ENCODE assay signal across 15 cellular contexts in genomic region chr5:112915831-112916230, GRCh38. TPM values are rescaled to one million over a fixed set of nuclear protein-coding genes. Genes with fewer than 3 reads are reported as not detected.
DNase-seq lines count a peak whose midpoint lies in the region; ATAC-seq, FAIRE-seq and TF ChIP-seq lines count a peak whose summit lies in the region.
"Had no signal": no experiment of that assay in that cellular context is flagged by ENCODE, and none has a peak within 500 bp of the region (broad histone marks: within the 10 kb centered on the region; RNA-seq: fewer than 3 reads in every experiment).

No MANE protein-coding gene starts in this region.

- H3K36me3 ChIP-seq in HepG2 (replicated peaks in 1 of 2; ENCODE audit: control insufficient read depth in 1 of 2, insufficient read depth in 2 of 2, low read length in 2 of 2): peaks cover 5 to 36% of the 10 kb centered on the region in 2 experiments; a peak in 3 of 5 replicates

- TF ChIP-seq EP300 in HepG2 (IDR thresholded peaks at IDR 0.05; ENCODE audit: low read depth in 2 of 2, low read length in 2 of 2): no peak
- TF ChIP-seq EP300 in HepG2 (CRISPR knock-in tag; IDR thresholded peaks at IDR 0.05; ENCODE audit: borderline replicate concordance): no peak

- H3K4me3 ChIP-seq in GM12865 (ENCODE audit: low read depth, low read length): no peak overlapping the region
- H3K4me3 ChIP-seq in HepG2 (replicated peaks in 1 of 3; ENCODE audit: insufficient read depth in 1 of 3, low read depth in 2 of 3, low read length in 3 of 3): no peak overlapping the region
- H3K4me3 ChIP-seq: upper lobe of left lung had no signal

- DNase-seq in GM12865 (ENCODE audit: low read depth): peak; percentile 41
- DNase-seq in effector memory CD8-positive, alpha-beta T cell: no peak
- no peak for DNase-seq in T-helper 9 cell
- no peak for DNase-seq in NCI-H69 (lab: John Stamatoyannopoulos, UW)
- no peak for DNase-seq in HepG2 (ENCODE audit: low spot score)
- DNase-seq in D721Med (ENCODE audit: insufficient read length, low spot score): no peak
- DNase-seq: activated B cell treated with CpG ODN at 0.5 μM for 24 hours, Karpas-422, NCI-H2171, upper lobe of left lung had no signal

- POLR2A ChIA-PET in HepG2 (lab: Yijun Ruan, JAX): interaction anchor here (0.6 kb wide), 1 partner anchor 11 kb away, joined by 3 read pairs; no protein-coding TSS in a partner anchor

- TF ChIP-seq RAD21 in HepG2 (CRISPR knock-in tag; IDR thresholded peaks at IDR 0.05): no peak

- no peaks in the 10 kb centered on the region for H3K27me3 Mint-ChIP-seq in effector memory CD8-positive, alpha-beta T cell
- H3K27me3 Mint-ChIP-seq: activated B cell treated with CpG ODN at 0.5 μM for 24 hours, progenitor cell of endocrine pancreas had no signal

- peaks cover 45 to 73% of the 10 kb centered on the region in 2 donors for H3K4me1 Mint-ChIP-seq in effector memory CD8-positive, alpha-beta T cell (ENCODE audit: low read depth in 2 of 2)

- peaks cover 54% of the 10 kb centered on the region for H3K4me1 ChIP-seq in HepG2 (ENCODE audit: insufficient read depth, low read length)

- no TSS peak for BruUV-seq in HepG2 (replicated peaks; lab: Mats Ljungman, UMichigan)

- FAIRE-seq in HepG2 (lab: Jason Lieb, UNC) (no peak), D721Med (lab: Jason Lieb, UNC) (no peak)
- FAIRE-seq: frontal cortex had no signal

- WGBS in HepG2 (ENCODE audit: low lambda C conversion rate): 83% methylated on average over 1 of the region's 1 CpG

- no peak for TF ChIP-seq CTCF in GM12865 (IDR thresholded peaks at IDR 0.05; ENCODE audit: insufficient read depth, low read depth, low read length, missing control alignments)
- no peak for TF ChIP-seq CTCF in HepG2 (CRISPR knock-in tag; IDR thresholded peaks at IDR 0.05)
- TF ChIP-seq CTCF in D721Med (IDR thresholded peaks at IDR 0.05; ENCODE audit: insufficient read depth, missing control alignments): no peak

- in situ Hi-C loops in HepG2 (cut with HindIII; ENCODE audit: extremely low pct_ligation_motif_present, low pct_unique_long_range_greater_than_20kb): no loop called here

- no peaks in the 10 kb centered on the region for H3K27me3 ChIP-seq in HepG2 (ENCODE audit: control insufficient read depth in 1 of 2, insufficient read depth in 2 of 2, low read length in 2 of 2)
- H3K27me3 ChIP-seq: upper lobe of left lung had no signal

- ATAC-seq in GM19035 (IDR thresholded peaks at IDR 0.05; ENCODE audit: unreplicated experiment) (peak; percentile 59), HG03159 (IDR thresholded peaks at IDR 0.05; ENCODE audit: unreplicated experiment) (peak; percentile 50), HepG2 (no peak)
- peak; percentile 69 for ATAC-seq in effector memory CD8-positive, alpha-beta T cell (replicated peaks)
- ATAC-seq: left lobe of liver had no signal

- no peak for TF ChIP-seq POLR2A in HepG2 (IDR thresholded peaks at IDR 0.05; ENCODE audit: insufficient read depth in 1 of 2, low read depth in 2 of 2, low read length in 2 of 2)

- H3K4me3 Mint-ChIP-seq in effector memory CD8-positive, alpha-beta T cell: peak overlapping the region; percentile 5 to 62
- H3K4me3 Mint-ChIP-seq: activated B cell treated with CpG ODN at 0.5 μM for 24 hours had no signal

- peaks cover 33% of the 10 kb centered on the region for H3K79me2 ChIP-seq in HepG2 (ENCODE audit: insufficient read depth, low read length)

- H3K27ac Mint-ChIP-seq in effector memory CD8-positive, alpha-beta T cell: peak overlapping the region; percentile 9 to 61
- H3K27ac Mint-ChIP-seq: activated B cell treated with CpG ODN at 0.5 μM for 24 hours, progenitor cell of endocrine pancreas had no signal

- H3K36me3 Mint-ChIP-seq in effector memory CD8-positive, alpha-beta T cell (ENCODE audit: insufficient read depth): peaks cover 44% of the 10 kb centered on the region

- CTCF ChIA-PET in HepG2 (lab: Yijun Ruan, JAX; ENCODE audit: low intra/inter-chr PET ratio, low total read pairs): no interaction called here

- no peak overlapping the region for H3K27ac ChIP-seq in HepG2 (ENCODE audit: extremely low read length, insufficient read depth, low read length)
- H3K27ac ChIP-seq: upper lobe of left lung had no signal

- no peak overlapping the region for H2AFZ ChIP-seq in HepG2 (ENCODE audit: low read length)

- H3K9ac ChIP-seq in HepG2 (ENCODE audit: insufficient read depth, low read depth, low read length): no peak overlapping the region

- intact Hi-C loops in HepG2 (cut with micrococcal nuclease; ENCODE audit: unreplicated experiment): no loop called here

- H4K20me1 ChIP-seq in HepG2 (ENCODE audit: insufficient read depth, low read length): peaks cover 2% of the 10 kb centered on the region; the same call in 1 of the 2 replicates

- H3K9me3 ChIP-seq in HepG2 (ENCODE audit: low read length): no peaks in the 10 kb centered on the region
- H3K9me3 ChIP-seq: upper lobe of left lung had no signal

- H3K4me2 ChIP-seq in HepG2 (ENCODE audit: low read depth, low read length): no peak overlapping the region

- no peaks in the 10 kb centered on the region for H3K9me3 Mint-ChIP-seq in effector memory CD8-positive, alpha-beta T cell
- H3K9me3 Mint-ChIP-seq: activated B cell treated with CpG ODN at 0.5 μM for 24 hours had no signal

TF ChIP-seq in HepG2, 621 proteins besides CTCF, POLR2A, EP300 and RAD21 (continues in another document):
- TF ChIP-seq ZNF567 (CRISPR knock-in tag; IDR thresholded peaks at IDR 0.05; ENCODE audit: borderline replicate concordance) (no peak), RNF219 (CRISPR knock-in tag; IDR thresholded peaks at IDR 0.05) (no peak), ZNF530 (CRISPR knock-in tag; IDR thresholded peaks at IDR 0.05; ENCODE audit: low read depth) (no peak)

RNA-seq across cellular contexts. Expression of gene REEP5, which starts 6.2 kb away (rescaled TPM):
- total RNA-seq in HepG2 (2016; rRNA removed; fragmentation: Illumina TruSeq; extraction: Trizol): 26.3 and 49.4 TPM in 2 replicates
- 13.4 and 19.2 TPM in 2 replicates for total RNA-seq in HepG2 (2016; cell fraction: cytosol; rRNA removed; fragmentation: Illumina TruSeq; extraction: Trizol; ENCODE audit: low read depth)
- total RNA-seq in HepG2 (2016; cell fraction: insoluble cytoplasmic fraction; rRNA removed; fragmentation: Illumina TruSeq; extraction: Trizol): 28.3 and 50.6 TPM in 2 replicates
- total RNA-seq in HepG2 (2016; cell fraction: membrane; rRNA removed; fragmentation: Illumina TruSeq; extraction: Trizol): 14.5 and 17.4 TPM in 2 replicates
- 39.0 and 46.8 TPM in 2 replicates for total RNA-seq in HepG2 (2016; cell fraction: nucleus; rRNA removed; fragmentation: Illumina TruSeq; extraction: Trizol)
- polyA plus RNA-seq in HepG2 (2011; rRNA removed): 217 and 239 TPM in 2 replicates
- 109 and 117 TPM in 2 replicates for polyA plus RNA-seq in HepG2 (2011; cell fraction: cytosol; rRNA removed)
- 33.6 and 41.1 TPM in 2 replicates for polyA plus RNA-seq in HepG2 (2011; cell fraction: nucleus; rRNA removed)
- polyA plus RNA-seq in HepG2 (2012): 46.8 and 51.5 TPM in 2 replicates
- polyA plus RNA-seq in HepG2 (2016; cell fraction: cytosol; fragmentation: Illumina TruSeq; extraction: Trizol; ENCODE audit: low read depth): 28.6 and 31.5 TPM in 2 replicates
- polyA plus RNA-seq in HepG2 (2016; cell fraction: insoluble cytoplasmic fraction; fragmentation: Illumina TruSeq; extraction: Trizol; ENCODE audit: low read depth): 50.0 and 51.6 TPM in 2 replicates
- polyA plus RNA-seq in HepG2 (2016; cell fraction: membrane; fragmentation: Illumina TruSeq; extraction: Trizol; ENCODE audit: low read depth): 18.4 and 23.4 TPM in 2 replicates
- polyA plus RNA-seq in HepG2 (2016; cell fraction: nucleus; fragmentation: Illumina TruSeq; extraction: Trizol; ENCODE audit: insufficient read depth, low read depth): 95.9 and 120 TPM in 2 replicates
- 214 and 312 TPM in 2 replicates for polyA minus RNA-seq in HepG2 (2011; rRNA and poly(A)+ RNA removed; ENCODE audit: low replicate concordance)
- polyA minus RNA-seq in HepG2 (2011; cell fraction: cytosol; rRNA and poly(A)+ RNA removed): 57.0 and 58.9 TPM in 2 replicates
- 27.4 and 38.7 TPM in 2 replicates for polyA minus RNA-seq in HepG2 (2011; cell fraction: nucleus; rRNA and poly(A)+ RNA removed)

RNA-seq across cellular contexts. Expression of gene SRP19, which starts 54.7 kb away (rescaled TPM):
- total RNA-seq in HepG2 (2016; rRNA removed; fragmentation: Illumina TruSeq; extraction: Trizol): 143 and 214 TPM in 2 replicates
- total RNA-seq in HepG2 (2016; cell fraction: cytosol; rRNA removed; fragmentation: Illumina TruSeq; extraction: Trizol; ENCODE audit: low read depth): 62.6 and 64.2 TPM in 2 replicates
- total RNA-seq in HepG2 (2016; cell fraction: insoluble cytoplasmic fraction; rRNA removed; fragmentation: Illumina TruSeq; extraction: Trizol): 152 and 219 TPM in 2 replicates
- total RNA-seq in HepG2 (2016; cell fraction: membrane; rRNA removed; fragmentation: Illumina TruSeq; extraction: Trizol): 73.5 and 79.8 TPM in 2 replicates
- 73.5 and 78.9 TPM in 2 replicates for total RNA-seq in HepG2 (2016; cell fraction: nucleus; rRNA removed; fragmentation: Illumina TruSeq; extraction: Trizol)
- polyA plus RNA-seq in HepG2 (2011; rRNA removed): 35.1 and 46.9 TPM in 2 replicates
- 15.6 and 25.6 TPM in 2 replicates for polyA plus RNA-seq in HepG2 (2011; cell fraction: cytosol; rRNA removed)
- polyA plus RNA-seq in HepG2 (2011; cell fraction: nucleus; rRNA removed): 9.2 and 18.0 TPM in 2 replicates
- polyA plus RNA-seq in HepG2 (2012): 71.3 and 73.7 TPM in 2 replicates
- 42.9 and 50.3 TPM in 2 replicates for polyA plus RNA-seq in HepG2 (2016; cell fraction: cytosol; fragmentation: Illumina TruSeq; extraction: Trizol; ENCODE audit: low read depth)
- 225 and 263 TPM in 2 replicates for polyA plus RNA-seq in HepG2 (2016; cell fraction: insoluble cytoplasmic fraction; fragmentation: Illumina TruSeq; extraction: Trizol; ENCODE audit: low read depth)
- polyA plus RNA-seq in HepG2 (2016; cell fraction: membrane; fragmentation: Illumina TruSeq; extraction: Trizol; ENCODE audit: low read depth): 59.5 and 64.7 TPM in 2 replicates
- polyA plus RNA-seq in HepG2 (2016; cell fraction: nucleus; fragmentation: Illumina TruSeq; extraction: Trizol; ENCODE audit: insufficient read depth, low read depth): 119 and 127 TPM in 2 replicates
- 1.5 and 4.9 TPM in 2 replicates for polyA minus RNA-seq in HepG2 (2011; rRNA and poly(A)+ RNA removed; ENCODE audit: low replicate concordance)
- polyA minus RNA-seq in HepG2 (2011; cell fraction: cytosol; rRNA and poly(A)+ RNA removed): 16.3 and 21.2 TPM in 2 replicates
- 24.8 and 29.1 TPM in 2 replicates for polyA minus RNA-seq in HepG2 (2011; cell fraction: nucleus; rRNA and poly(A)+ RNA removed)
